ENCODE assay signal across 8 cellular contexts in genomic region chr16:67170948-67171649, GRCh38. TPM values are rescaled to one million over a fixed set of nuclear protein-coding genes. Genes with fewer than 3 reads are reported as not detected.
DNase-seq lines count a peak whose midpoint lies in the region; ATAC-seq and TF ChIP-seq lines count a peak whose summit lies in the region.

No MANE protein-coding gene starts in this region.

- H3K36me3 ChIP-seq in HUES64 (ENCODE audit: insufficient read depth, low read length) (no peaks in the 10 kb centered on the region), duodenal mucosa (ENCODE audit: control insufficient read depth in 1 of 2, insufficient read depth in 2 of 2, low read length in 2 of 2) (no peaks in the 10 kb centered on the region)

- peaks cover 96% of the 10 kb centered on the region for H3K27me3 ChIP-seq in HUES64 (ENCODE audit: insufficient read depth, low read length)
- H3K27me3 ChIP-seq in duodenal mucosa (ENCODE audit: control insufficient read depth in 1 of 2, insufficient read depth in 2 of 2, low read length in 2 of 2), result peaks cover 8 to 21% of the 10 kb centered on the region in 2 donors

- 36% methylated on average over 14 of the region's 14 CpGs for WGBS in HUES64

- H3K4me3 Mint-ChIP-seq in nephron progenitor cell, result peak overlapping the region; percentile 86

- peaks cover 9% of the 10 kb centered on the region for H3K36me3 Mint-ChIP-seq in nephron progenitor cell (ENCODE audit: low read depth)

- H3K4me1 Mint-ChIP-seq in nephron progenitor cell, result peaks cover 40% of the 10 kb centered on the region

- H3K27ac ChIP-seq in HUES64 (ENCODE audit: low read depth, low read length) (no peak overlapping the region), duodenal mucosa (ENCODE audit: low read depth, low read length) (peak overlapping the region; percentile 42)

- H3K27ac Mint-ChIP-seq in nephron progenitor cell, result no peak overlapping the region

- no peaks in the 10 kb centered on the region for H3K9me3 ChIP-seq in HUES64 (ENCODE audit: insufficient read depth, low read depth, low read length)
- H3K9me3 ChIP-seq in duodenal mucosa (ENCODE audit: control insufficient read depth in 1 of 2, low read length in 2 of 2), result no peaks in the 10 kb centered on the region

- peak overlapping the region; percentile 59 for H3K4me3 ChIP-seq in HUES64 (ENCODE audit: low read length)
- peak overlapping the region; percentile 13 to 51 for H3K4me3 ChIP-seq in duodenal mucosa (ENCODE audit: low read depth in 1 of 2, low read length in 2 of 2)

- H3K9ac ChIP-seq in HUES64 (ENCODE audit: low read depth, low read length) (peak overlapping the region; percentile 55), duodenal mucosa (ENCODE audit: low read depth in 1 of 2, low read length in 2 of 2) (no peak overlapping the region)

- no peak for ATAC-seq in GM18517 (IDR thresholded peaks at IDR 0.05; ENCODE audit: unreplicated experiment)
- no peak for ATAC-seq in HG03520 (IDR thresholded peaks at IDR 0.05; ENCODE audit: unreplicated experiment)

- no peak for TF ChIP-seq CTCF in nephron progenitor cell (IDR thresholded peaks at IDR 0.05)

- H3K27me3 Mint-ChIP-seq in nephron progenitor cell (ENCODE audit: low read depth, poor library complexity), result peaks cover 90% of the 10 kb centered on the region

- DNase-seq in COLO668 (lab: John Stamatoyannopoulos, UW; ENCODE audit: unreplicated experiment) (peak; percentile 28), nephron progenitor cell (no peak), DMS79 (lab: John Stamatoyannopoulos, UW) (no peak), middle frontal gyrus (ENCODE audit: extremely low spot score, low spot score) (no peak)

- H3K4me1 ChIP-seq in HUES64 (ENCODE audit: insufficient read depth, low read length), result peaks cover 12% of the 10 kb centered on the region
- H3K4me1 ChIP-seq in duodenal mucosa (ENCODE audit: control insufficient read depth in 1 of 2, insufficient read depth in 2 of 2, low read length in 2 of 2), result peaks cover 25 to 30% of the 10 kb centered on the region in 2 donors

- H3K9me3 Mint-ChIP-seq in nephron progenitor cell, result no peaks in the 10 kb centered on the region

RNA-seq across cellular contexts. Expression of gene NOL3, which starts 0.8 kb away (rescaled TPM):
- polyA plus RNA-seq in HUES64 (2013, experiment 1 of 2), result 4.3 TPM
- polyA plus RNA-seq in HUES64 (2013, experiment 2 of 2), result 5.1 TPM

RNA-seq across cellular contexts. Expression of gene HSF4, which starts 6.6 kb away (rescaled TPM):
- polyA plus RNA-seq in HUES64 (2013, experiment 1 of 2), result 0.30 TPM
- polyA plus RNA-seq in HUES64 (2013, experiment 2 of 2), result not detected

RNA-seq across cellular contexts. Expression of gene FBXL8, which starts 11.3 kb away (rescaled TPM):
- polyA plus RNA-seq in HUES64 (2013, experiment 1 of 2), result not detected
- 0.63 TPM for polyA plus RNA-seq in HUES64 (2013, experiment 2 of 2)

RNA-seq across cellular contexts. Expression of gene TRADD, which starts 11.4 kb away (rescaled TPM):
- polyA plus RNA-seq in HUES64 (2013, experiment 1 of 2), result 0.60 TPM
- 0.57 TPM for polyA plus RNA-seq in HUES64 (2013, experiment 2 of 2)

RNA-seq across cellular contexts. Expression of gene MATCAP1, which starts 12.7 kb away (rescaled TPM):
- 20.2 TPM for polyA plus RNA-seq in HUES64 (2013, experiment 1 of 2)
- 19.4 TPM for polyA plus RNA-seq in HUES64 (2013, experiment 2 of 2)
